29 cellular contexts compared by ENCODE assay signal in the genomic region with DNA sequence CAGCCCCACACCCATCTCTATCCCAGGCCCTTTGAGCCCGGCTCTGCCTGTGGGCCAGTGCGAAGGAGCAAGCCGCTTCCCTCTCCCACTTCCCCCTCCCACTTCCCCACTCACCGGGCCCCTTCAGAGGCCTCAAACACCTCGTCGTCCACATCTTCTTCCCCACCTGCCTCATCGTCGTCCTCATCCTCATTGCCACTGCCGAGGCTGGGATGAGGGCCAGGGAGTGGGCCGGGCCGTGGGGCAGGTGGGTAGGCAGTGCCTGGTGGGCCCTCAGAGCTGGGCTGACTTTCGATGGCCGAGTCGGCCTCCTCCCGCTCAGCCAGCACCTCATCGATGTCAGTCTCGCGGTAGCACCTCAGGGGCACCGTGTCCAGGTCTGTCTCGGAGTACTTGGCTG. TPM values are rescaled to one million over a fixed set of nuclear protein-coding genes. Genes with fewer than 3 reads are reported as not detected.
DNase-seq lines count a peak whose midpoint lies in the region; ATAC-seq and TF ChIP-seq lines count a peak whose summit lies in the region.
"Had no signal": no experiment of that assay in that cellular context is flagged by ENCODE, and none has a peak within 500 bp of the region (broad histone marks: within the 10 kb centered on the region; RNA-seq: fewer than 3 reads in every experiment).

No MANE protein-coding gene starts in this region.

- H3K4me1 ChIP-seq in HEK293 (ENCODE audit: control insufficient read depth, insufficient read depth, low read length) (peaks cover 3% of the 10 kb centered on the region), neuronal stem cell (ENCODE audit: control insufficient read depth in 2 of 2, insufficient read depth in 1 of 2, low read depth in 1 of 2, low read length in 2 of 2) (peaks cover 47 to 64% of the 10 kb centered on the region in 2 donors)

- H3K4me2 ChIP-seq in neuronal stem cell (ENCODE audit: insufficient read depth, low read length, poor library complexity, severe bottlenecking) = no peak overlapping the region
- H3K4me2 ChIP-seq: KMS-11 had no signal

- peak overlapping the region; percentile 77 for H3K18ac ChIP-seq in neuronal stem cell (ENCODE audit: low read length)

- H3K4me3 Mint-ChIP-seq in T-helper 1 cell treated with Interleukin-12 subunit alpha and Interleukin-12 subunit beta and Interleukin-4 antibody, amounts not matched to agents 30 μg/mL and 1 μg/mL, for 36 hours = no peak overlapping the region
- no peak overlapping the region for H3K4me3 Mint-ChIP-seq in glutamatergic neuron (ENCODE audit: unreplicated experiment)

- peak overlapping the region; percentile 72 for H3K4ac ChIP-seq in neuronal stem cell (ENCODE audit: low read length)

- no peaks in the 10 kb centered on the region for H3K79me1 ChIP-seq in neuronal stem cell (ENCODE audit: low read depth, low read length)

- peaks cover 42% of the 10 kb centered on the region for H3K27me3 Mint-ChIP-seq in T-helper 1 cell treated with Interleukin-12 subunit alpha and Interleukin-12 subunit beta and Interleukin-4 antibody, amounts not matched to agents 30 μg/mL and 1 μg/mL, for 36 hours (ENCODE audit: low read depth)
- peaks cover 18% of the 10 kb centered on the region for H3K27me3 Mint-ChIP-seq in glutamatergic neuron (ENCODE audit: unreplicated experiment)

- H4K8ac ChIP-seq in neuronal stem cell (ENCODE audit: low read depth, low read length) = no peak overlapping the region

- no peaks in the 10 kb centered on the region for H3K36me3 Mint-ChIP-seq in T-helper 1 cell treated with Interleukin-12 subunit alpha and Interleukin-12 subunit beta and Interleukin-4 antibody, amounts not matched to agents 30 μg/mL and 1 μg/mL, for 36 hours (ENCODE audit: low read depth)
- no peaks in the 10 kb centered on the region for H3K36me3 Mint-ChIP-seq in glutamatergic neuron (ENCODE audit: unreplicated experiment)

- peak overlapping the region; percentile 8 for H3K14ac ChIP-seq in neuronal stem cell (ENCODE audit: low read length)

- no peak for ATAC-seq in GM19324 (IDR thresholded peaks at IDR 0.05; ENCODE audit: low FRiP score, unreplicated experiment)
- ATAC-seq: Panc1 had no signal

- no peak for TF ChIP-seq CTCF in HEK293 (tag by site-specific recombination; IDR thresholded peaks at IDR 0.05)
- no peak for TF ChIP-seq CTCF in glutamatergic neuron (IDR thresholded peaks at IDR 0.05; ENCODE audit: partially characterized antibody, unreplicated experiment)
- no peak for TF ChIP-seq CTCF in GM10248 (IDR thresholded peaks at IDR 0.05; ENCODE audit: control extremely low read depth, extremely low read depth, low read depth, missing control alignments)

- H4K91ac ChIP-seq in neuronal stem cell (ENCODE audit: low read depth, low read length, poor library complexity) = no peak overlapping the region

- H3K27ac Mint-ChIP-seq in T-helper 1 cell treated with Interleukin-12 subunit alpha and Interleukin-12 subunit beta and Interleukin-4 antibody, amounts not matched to agents 30 μg/mL and 1 μg/mL, for 36 hours = peak overlapping the region; percentile 5
- peak overlapping the region; percentile 99 for H3K27ac Mint-ChIP-seq in glutamatergic neuron (ENCODE audit: unreplicated experiment)
- H3K27ac Mint-ChIP-seq: CD14-positive monocyte had no signal

- H3K9me3 Mint-ChIP-seq in T-helper 1 cell treated with Interleukin-12 subunit alpha and Interleukin-12 subunit beta and Interleukin-4 antibody, amounts not matched to agents 30 μg/mL and 1 μg/mL, for 36 hours = no peaks in the 10 kb centered on the region
- peaks cover 21% of the 10 kb centered on the region for H3K9me3 Mint-ChIP-seq in glutamatergic neuron (ENCODE audit: unreplicated experiment)

- H3K9ac ChIP-seq in neuronal stem cell (ENCODE audit: low read depth, low read length, poor library complexity) = peak overlapping the region; percentile 24
- H3K9ac ChIP-seq: KMS-11 had no signal

- H3K4me1 Mint-ChIP-seq in T-helper 1 cell treated with Interleukin-12 subunit alpha and Interleukin-12 subunit beta and Interleukin-4 antibody, amounts not matched to agents 30 μg/mL and 1 μg/mL, for 36 hours (ENCODE audit: low read depth) = peaks cover 23% of the 10 kb centered on the region
- peaks cover 51% of the 10 kb centered on the region for H3K4me1 Mint-ChIP-seq in glutamatergic neuron (ENCODE audit: low read depth, unreplicated experiment)

- H2AFZ ChIP-seq in neuronal stem cell (ENCODE audit: low read length) = no peak overlapping the region

- H2BK120ac ChIP-seq in neuronal stem cell (ENCODE audit: low read depth, low read length) = no peak overlapping the region

- H3K4me3 ChIP-seq in HEK293 (ENCODE audit: low read depth, low read length) (no peak overlapping the region), neuronal stem cell (ENCODE audit: low read length in 2 of 2) (no peak overlapping the region)
- H3K4me3 ChIP-seq: SK-N-MC had no signal

- H3K27ac ChIP-seq in HEK293 (ENCODE audit: extremely low read depth, low read depth, low read length) (no peak overlapping the region), neuronal stem cell (replicated peaks; ENCODE audit: low read length) (no peak overlapping the region)
- H3K27ac ChIP-seq: KMS-11, RWPE1, SK-N-MC had no signal

- H2AK5ac ChIP-seq in neuronal stem cell (ENCODE audit: low read depth, low read length) = peak overlapping the region; percentile 82

- H3K9me3 ChIP-seq in HEK293 (ENCODE audit: control insufficient read depth, insufficient read depth, low read depth, low read length) (no peaks in the 10 kb centered on the region), neuronal stem cell (replicated peaks in 1 of 2; ENCODE audit: control insufficient read depth in 2 of 2, insufficient read depth in 1 of 2, low read depth in 1 of 2, low read length in 2 of 2) (peaks cover 0 to 4% of the 10 kb centered on the region in 2 donors)
- H3K9me3 ChIP-seq: BE2C had no signal

- H3K27me3 ChIP-seq in neuronal stem cell (ENCODE audit: control insufficient read depth in 3 of 3, insufficient read depth in 3 of 3, low read depth in 1 of 3, low read length in 3 of 3) = peaks cover 0 to 22% (median 6%) of the 10 kb centered on the region in 3 experiments
- H3K27me3 ChIP-seq: BE2C had no signal

- WGBS in neuronal stem cell (ENCODE audit: extremely low coverage in 2 of 2, insufficient read length in 2 of 2, insufficient replicate concordance in 1 of 2), 2 donors = no CpG with 5 or more reads among the region's 20 CpGs

- POLR2A ChIA-PET in HEK293 (lab: Yijun Ruan, JAX) = interaction anchor here (0.6 kb wide), 1 partner anchor 311 kb away, joined by 3 read pairs; no protein-coding TSS in a partner anchor
- POLR2A ChIA-PET in GM10248 (lab: Yijun Ruan, JAX) = interaction anchor here (0.9 kb wide), 1 partner anchor 16 kb away, joined by 3 read pairs; no protein-coding TSS in a partner anchor

- DNase-seq in T-helper 1 cell (no peak), glutamatergic neuron (no peak), neuronal stem cell (ENCODE audit: low spot score) (no peak), OCI-M2 (lab: John Stamatoyannopoulos, UW; ENCODE audit: unreplicated experiment) (no peak), GM10248 (ENCODE audit: extremely low spot score) (no peak)
- DNase-seq: 8988T, ACHN, BE2C, DMS153, DND-41, IMR-90, MM.1S, NCI-H1092 treated with DMSO at 0.1 percent for 48 hours, NCI-H1436, NCI-H187, NCI-H2081 treated with DMSO at 0.1 percent for 48 hours, NCI-H2171, NCI-H226, NCI-H510A, NCI-H69, SIG-M5 had no signal

- CTCF ChIA-PET in HEK293 (lab: Yijun Ruan, JAX) (interaction anchor here (0.7 to 2.0 kb wide), 5 partner anchors 11 to 35 kb away, joined by 3 to 6 read pairs (median 4); no protein-coding TSS in a partner anchor), GM10248 (lab: Yijun Ruan, JAX) (interaction anchor here (0.7 to 1.6 kb wide), 7 partner anchors 9 to 185 kb away, joined by 3 to 15 read pairs (median 4); no protein-coding TSS in a partner anchor)

- peak overlapping the region; percentile 77 for H3K23ac ChIP-seq in neuronal stem cell (ENCODE audit: low read depth, low read length, poor library complexity)

- H2BK12ac ChIP-seq in neuronal stem cell (ENCODE audit: low read length) = peak overlapping the region; percentile 100

- H2BK15ac ChIP-seq in neuronal stem cell (ENCODE audit: low read length) = peak overlapping the region; percentile 81

- peak overlapping the region; percentile 19 for H2BK5ac ChIP-seq in neuronal stem cell (ENCODE audit: low read length)

- H3K36me3 ChIP-seq in HEK293 (ENCODE audit: control insufficient read depth in 2 of 2, insufficient read depth in 1 of 2, low read length in 2 of 2) (no peaks in the 10 kb centered on the region), neuronal stem cell (replicated peaks in 1 of 2; ENCODE audit: control insufficient read depth in 2 of 2, insufficient read depth in 2 of 2, low read length in 2 of 2) (peaks cover 0 to 17% of the 10 kb centered on the region in 2 donors)
- H3K36me3 ChIP-seq: BE2C had no signal

TF ChIP-seq in HEK293, 187 proteins besides CTCF, POLR2A, EP300 and RAD21:
- no peak for TF ChIP-seq ZNF843 (tag by site-specific recombination; IDR thresholded peaks at IDR 0.05)
- TF ChIP-seq ZNF830 (tag by site-specific recombination; IDR thresholded peaks at IDR 0.05; ENCODE audit: low read depth) = no peak
- TF ChIP-seq ZFHX2 (tag by site-specific recombination; conservative IDR thresholded peaks at IDR 0.05) = peak; percentile 38
- TF ChIP-seq ZNF76 (tag by site-specific recombination; IDR thresholded peaks at IDR 0.05; ENCODE audit: borderline replicate concordance, low read depth) = no peak
- peak; percentile 60 for TF ChIP-seq EGR2 (tag by site-specific recombination; IDR thresholded peaks at IDR 0.05; ENCODE audit: low read depth)

RNA-seq across cellular contexts. Expression of gene PSD, which starts 3.8 kb away (rescaled TPM):
- 88.5 TPM for total RNA-seq in glutamatergic neuron (ENCODE audit: unreplicated experiment)
- polyA plus RNA-seq in neuronal stem cell (2013, experiment 1 of 2) = 2.4 TPM
- polyA plus RNA-seq in neuronal stem cell (2013, experiment 2 of 2) = 1.9 TPM

RNA-seq across cellular contexts. Expression of gene FBXL15, which starts 5.9 kb away (rescaled TPM):
- total RNA-seq in glutamatergic neuron (ENCODE audit: unreplicated experiment) = 23.4 TPM
- 4.7 TPM for polyA plus RNA-seq in neuronal stem cell (2013, experiment 1 of 2)
- 4.8 TPM for polyA plus RNA-seq in neuronal stem cell (2013, experiment 2 of 2)

RNA-seq across cellular contexts. Expression of gene CUEDC2, which starts 17.6 kb away (rescaled TPM):
- total RNA-seq in glutamatergic neuron (ENCODE audit: unreplicated experiment) = 104 TPM
- 114 TPM for polyA plus RNA-seq in neuronal stem cell (2013, experiment 1 of 2)
- polyA plus RNA-seq in neuronal stem cell (2013, experiment 2 of 2) = 113 TPM

RNA-seq across cellular contexts. Expression of gene NFKB2, which starts 19.2 kb away (rescaled TPM):
- 7.5 TPM for total RNA-seq in glutamatergic neuron (ENCODE audit: unreplicated experiment)
- polyA plus RNA-seq in neuronal stem cell (2013, experiment 1 of 2) = 7.6 TPM
- polyA plus RNA-seq in neuronal stem cell (2013, experiment 2 of 2) = 8.2 TPM

RNA-seq across cellular contexts. Expression of gene C10orf95, which starts 36.6 kb away (rescaled TPM):
- total RNA-seq in glutamatergic neuron (ENCODE audit: unreplicated experiment) = not detected
- 0.10 TPM for polyA plus RNA-seq in neuronal stem cell (2013, experiment 1 of 2)
- polyA plus RNA-seq in neuronal stem cell (2013, experiment 2 of 2) = 0.18 TPM
- total RNA-seq: IMR-90 had no signal
- polyA plus RNA-seq: CD14-positive monocyte, IMR-90 had no signal
